Comparison of ENCODE assay signal across 10 cellular contexts in genomic region chr15:101122266-101122665, GRCh38.
DNase-seq lines count a peak whose midpoint lies in the region; ATAC-seq and TF ChIP-seq lines count a peak whose summit lies in the region.
"Had no signal": no experiment of that assay in that cellular context is flagged by ENCODE, and none has a peak within 500 bp of the region (broad histone marks: within the 10 kb centered on the region; RNA-seq: fewer than 3 reads in every experiment).

No MANE protein-coding gene starts in this region.

- H3K27ac ChIP-seq in heart left ventricle (peak overlapping the region in 11 of 12 donors; percentile 47 to 97 (median 69)), colonic mucosa (peak overlapping the region; percentile 44), uterus (peak overlapping the region; percentile 76 to 79)

- no peak for ATAC-seq in heart left ventricle
- ATAC-seq in Right ventricle myocardium inferior, result no peak
- ATAC-seq in natural killer cell, result no peak
- ATAC-seq in GM18907 (IDR thresholded peaks at IDR 0.05; ENCODE audit: unreplicated experiment), result no peak

- H3K27me3 Mint-ChIP-seq in natural killer cell (ENCODE audit: low read depth in 2 of 2), result no peaks in the 10 kb centered on the region

- H3K4me3 ChIP-seq in heart left ventricle (peak overlapping the region in 6 of 12 donors; percentile 21 to 56 (median 40)), colonic mucosa (no peak overlapping the region), uterus (no peak overlapping the region)

- H3K9me3 ChIP-seq in heart left ventricle (no peaks in the 10 kb centered on the region), colonic mucosa (no peaks in the 10 kb centered on the region), uterus (no peaks in the 10 kb centered on the region)

- TF ChIP-seq POLR2A in heart left ventricle (IDR thresholded peaks at IDR 0.05) (no peak), uterus (IDR thresholded peaks at IDR 0.05) (no peak)

- intact Hi-C loops in heart left ventricle (cut with DNase I) (loop anchor here in 7 of 10 donors (5.0 to 10.0 kb wide), 4 partner anchors 45 to 133 kb away; partner anchors contain the start of gene CHSY1 (in 5 of the 7)), Right ventricle myocardium inferior (cut with DNase I) (loop anchor here (5.0 kb wide), 1 partner anchor 65 kb away; no protein-coding TSS in a partner anchor), colonic mucosa (cut with DNase I) (no loop called here), natural killer cell (cut with micrococcal nuclease) (no loop called here), uterus (cut with DNase I; ENCODE audit: low total_unique reads) (no loop called here)

- no peak for DNase-seq in heart left ventricle
- DNase-seq in Right ventricle myocardium inferior (ENCODE audit: missing footprints), result no peak
- no peak for DNase-seq in colonic mucosa
- DNase-seq in natural killer cell, result no peak
- no peak for DNase-seq in uterus
- no peak for DNase-seq in NCI-H524 treated with DMSO at 0.1 percent for 48 hours (lab: John Stamatoyannopoulos, UW)
- no peak for DNase-seq in anterior cingulate cortex (lab: John Stamatoyannopoulos, UW)
- DNase-seq: foreskin melanocyte, NCI-H1436 had no signal

- no peaks in the 10 kb centered on the region for H3K9me3 Mint-ChIP-seq in natural killer cell

- H3K4me1 ChIP-seq in heart left ventricle (peaks cover 0 to 64% (median 19%) of the 10 kb centered on the region in 12 donors), colonic mucosa (peaks cover 11% of the 10 kb centered on the region), uterus (peaks cover 0 to 12% of the 10 kb centered on the region in 2 donors)

- peak overlapping the region in 1 of 2 donors; percentile 76 for H3K27ac Mint-ChIP-seq in natural killer cell

- H3K27me3 ChIP-seq in heart left ventricle, result no peaks in the 10 kb centered on the region
- no peaks in the 10 kb centered on the region for H3K27me3 ChIP-seq in colonic mucosa
- no peaks in the 10 kb centered on the region for H3K27me3 ChIP-seq in uterus

- 75 to 91% (median 76%) methylated on average over 11 of the region's 11 CpGs for WGBS in heart left ventricle, 4 donors

- H3K36me3 ChIP-seq in heart left ventricle, result no peaks in the 10 kb centered on the region
- no peaks in the 10 kb centered on the region for H3K36me3 ChIP-seq in colonic mucosa
- no peaks in the 10 kb centered on the region for H3K36me3 ChIP-seq in uterus

- peaks cover 55 to 56% of the 10 kb centered on the region in 2 donors for H3K4me1 Mint-ChIP-seq in natural killer cell

- H3K36me3 Mint-ChIP-seq in natural killer cell, result no peaks in the 10 kb centered on the region

- peak overlapping the region; percentile 68 to 80 for H3K9ac ChIP-seq in colonic mucosa (ENCODE audit: low read depth in 2 of 2, low read length in 2 of 2)

- TF ChIP-seq CTCF in heart left ventricle (IDR thresholded peaks at IDR 0.05), result no peak
- TF ChIP-seq CTCF in colonic mucosa (IDR thresholded peaks at IDR 0.05), result no peak
- no peak for TF ChIP-seq CTCF in natural killer cell (IDR thresholded peaks at IDR 0.05)
- TF ChIP-seq CTCF in uterus (IDR thresholded peaks at IDR 0.05), result no peak

- H3K4me3 Mint-ChIP-seq in natural killer cell, result peak overlapping the region; percentile 63

Comparison
In these comparisons a context has a peak if more than half of its experiments do, and no peak if none do; other contexts are left out.
1. intact Hi-C loops: an anchor here in heart left ventricle (5.0 to 10.0 kb wide) and Right ventricle myocardium inferior (5.0 kb wide); none called in colonic mucosa, natural killer cell and uterus.